In the genomic region with DNA sequence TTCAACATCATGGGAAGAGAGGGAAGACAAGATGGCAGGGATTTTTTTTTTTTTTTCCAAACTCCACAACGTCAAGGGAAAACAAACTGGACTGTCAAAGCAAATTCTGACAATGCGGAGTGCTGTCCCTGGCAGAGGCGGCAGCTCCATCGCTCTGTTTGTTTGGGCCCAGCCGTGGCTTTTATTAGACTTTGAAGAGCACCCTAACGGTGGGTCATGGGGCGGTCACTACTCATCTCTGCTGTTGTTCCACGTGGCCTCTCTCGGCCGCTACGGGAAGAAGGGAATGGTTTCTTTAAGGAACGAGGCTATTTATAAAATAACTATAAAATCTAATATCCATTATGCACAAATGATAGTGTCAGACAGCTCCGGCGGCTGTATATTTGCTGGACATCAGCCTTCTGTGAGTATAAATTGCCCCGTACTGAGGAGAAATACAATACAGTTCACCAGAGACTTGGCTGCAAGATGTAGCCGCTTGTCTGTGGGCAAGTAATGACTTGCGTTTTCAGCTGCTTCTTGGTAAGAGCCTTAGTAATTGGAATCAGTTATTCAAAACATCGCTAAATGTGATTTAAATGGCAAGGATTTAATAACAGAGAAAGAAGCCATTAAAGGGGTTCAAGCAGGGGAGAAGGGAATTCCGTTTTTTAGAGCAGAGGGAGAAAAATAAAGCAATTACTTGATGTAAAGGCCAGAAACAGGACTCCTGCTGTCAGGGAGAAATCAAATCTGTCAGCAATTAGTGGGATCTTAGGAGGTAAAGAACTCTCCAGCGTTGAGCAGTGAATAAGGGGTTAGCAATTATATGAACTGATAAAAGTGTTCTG, we compare ENCODE assay signal across 16 cellular contexts.
DNase-seq lines count a peak whose midpoint lies in the region; FAIRE-seq and TF ChIP-seq lines count a peak whose summit lies in the region.
"Had no signal": no experiment of that assay in that cellular context is flagged by ENCODE, and none has a peak within 500 bp of the region (broad histone marks: within the 10 kb centered on the region; RNA-seq: fewer than 3 reads in every experiment).

No MANE protein-coding gene starts in this region.

- no peak for TF ChIP-seq POLR2A in H54 (IDR thresholded peaks at IDR 0.05; ENCODE audit: low read depth, low read length)

- no peak overlapping the region for H2BK15ac ChIP-seq in mesenchymal stem cell (ENCODE audit: low read depth, poor library complexity, severe bottlenecking)

- no peak overlapping the region for H3K4ac ChIP-seq in mesenchymal stem cell (ENCODE audit: low read depth in 1 of 2, low read length in 2 of 2)

- H3K4me1 Mint-ChIP-seq in brain, result peaks cover 38% of the 10 kb centered on the region
- H3K4me1 Mint-ChIP-seq: activated B cell treated with CpG ODN at 0.5 μM for 24 hours, memory B cell had no signal

- H3K27ac ChIP-seq in mesenchymal stem cell (ENCODE audit: low read length, poor library complexity, severe bottlenecking), result no peak overlapping the region
- H3K27ac ChIP-seq: SJSA1 had no signal

- H3K4me1 ChIP-seq in BE2C, result peaks cover 31% of the 10 kb centered on the region
- H3K4me1 ChIP-seq in mesenchymal stem cell (ENCODE audit: control insufficient read depth, insufficient read depth, low read depth, low read length), result no peaks in the 10 kb centered on the region
- H3K4me1 ChIP-seq: SJSA1 had no signal

- H2BK12ac ChIP-seq in mesenchymal stem cell (ENCODE audit: low read length in 2 of 2), result no peak overlapping the region

- no peaks in the 10 kb centered on the region for H3K79me1 ChIP-seq in mesenchymal stem cell (replicated peaks; ENCODE audit: low read length, poor library complexity, severe bottlenecking)

- no peak overlapping the region for H2BK5ac ChIP-seq in mesenchymal stem cell (ENCODE audit: low read depth, low read length, poor library complexity, severe bottlenecking)

- no peak for TF ChIP-seq CTCF in BE2C (IDR thresholded peaks at IDR 0.05; ENCODE audit: low read depth, low read length)
- TF ChIP-seq CTCF in brain (conservative IDR thresholded peaks at IDR 0.05), result no peak

- no peak overlapping the region for H3K23ac ChIP-seq in mesenchymal stem cell (ENCODE audit: low read length in 2 of 2)

- DNase-seq in BE2C, result peak; percentile 69
- DNase-seq in NCI-H1436 treated with DMSO at 0.1 percent for 48 hours (lab: John Stamatoyannopoulos, UW), result peak; percentile 32
- DNase-seq in mesenchymal stem cell, result no peak
- no peak for DNase-seq in NCI-H774 (lab: John Stamatoyannopoulos, UW)
- DNase-seq in T-helper 9 cell, result no peak
- DNase-seq in occipital lobe (lab: John Stamatoyannopoulos, UW), result no peak
- DNase-seq in H54 (ENCODE audit: insufficient read length, low spot score), result no peak
- DNase-seq: activated B cell treated with CpG ODN at 0.5 μM for 24 hours; hippocampal formation; Karpas-422; NCI-H82; stimulated activated CD4-positive, alpha-beta T cell treated with anti-CD3 and anti-CD28 coated beads, Interleukin-1b, Interleukin-23, amount 100 ng/mL, for 48 hours had no signal

- no peaks in the 10 kb centered on the region for H3K36me3 Mint-ChIP-seq in brain
- H3K36me3 Mint-ChIP-seq: memory B cell had no signal

- peak overlapping the region; percentile 63 to 89 (median 73) for H3K27ac Mint-ChIP-seq in brain
- H3K27ac Mint-ChIP-seq: activated B cell treated with CpG ODN at 0.5 μM for 24 hours, memory B cell had no signal

- WGBS in mesenchymal stem cell, result 79% methylated on average over 15 of the region's 20 CpGs

- H3K9me3 ChIP-seq in BE2C, result no peaks in the 10 kb centered on the region
- H3K9me3 ChIP-seq in mesenchymal stem cell (ENCODE audit: control insufficient read depth, low read length), result no peaks in the 10 kb centered on the region
- H3K9me3 ChIP-seq: SJSA1 had no signal

- no peak overlapping the region for H3K4me2 ChIP-seq in mesenchymal stem cell (ENCODE audit: low read length, poor library complexity, severe bottlenecking)

- H3K27me3 ChIP-seq in BE2C (no peaks in the 10 kb centered on the region), mesenchymal stem cell (ENCODE audit: control insufficient read depth in 1 of 2, insufficient read depth in 1 of 2, low read length in 2 of 2) (peaks cover 0 to 3% of the 10 kb centered on the region in 2 experiments)

- H3K9ac ChIP-seq in mesenchymal stem cell (ENCODE audit: low read length), result peak overlapping the region; percentile 55

- no peak overlapping the region for H2BK120ac ChIP-seq in mesenchymal stem cell (ENCODE audit: low read depth, low read length)

- H3K18ac ChIP-seq in mesenchymal stem cell (ENCODE audit: low read depth in 1 of 2, low read length in 2 of 2), result no peak overlapping the region

- FAIRE-seq in H54 (lab: Jason Lieb, UNC), result no peak
- FAIRE-seq: GM18507 had no signal

- no peak overlapping the region for H4K91ac ChIP-seq in mesenchymal stem cell (ENCODE audit: low read length)

- peaks cover 46% of the 10 kb centered on the region for H3K27me3 Mint-ChIP-seq in brain

- H3K9me3 Mint-ChIP-seq in brain, result peaks cover 0 to 2% (median 0%) of the 10 kb centered on the region in 5 experiments
- H3K9me3 Mint-ChIP-seq: activated B cell treated with CpG ODN at 0.5 μM for 24 hours, memory B cell had no signal

- H3K4me3 ChIP-seq in BE2C (ENCODE audit: low read depth, low read length) (peak overlapping the region; percentile 37), mesenchymal stem cell (ENCODE audit: insufficient read depth in 1 of 2, low read depth in 1 of 2, low read length in 2 of 2) (no peak overlapping the region)
- H3K4me3 ChIP-seq: SJSA1 had no signal

- no peak overlapping the region for H4K8ac ChIP-seq in mesenchymal stem cell (ENCODE audit: low read length)

- H2AK5ac ChIP-seq in mesenchymal stem cell (ENCODE audit: low read length, severe bottlenecking), result no peak overlapping the region

- no peak overlapping the region for H2AFZ ChIP-seq in mesenchymal stem cell (ENCODE audit: low read depth, low read length)

- H3K14ac ChIP-seq in mesenchymal stem cell (ENCODE audit: low read length in 2 of 2), result no peak overlapping the region

- H3K4me3 Mint-ChIP-seq in brain, result peak overlapping the region; percentile 34 to 83 (median 64)
- H3K4me3 Mint-ChIP-seq: activated B cell treated with CpG ODN at 0.5 μM for 24 hours, memory B cell had no signal

- H3K36me3 ChIP-seq in BE2C, result no peaks in the 10 kb centered on the region
- H3K36me3 ChIP-seq in mesenchymal stem cell (ENCODE audit: control insufficient read depth in 1 of 2, insufficient read depth in 2 of 2, low read depth in 1 of 2, low read length in 2 of 2), result no peaks in the 10 kb centered on the region
- H3K36me3 ChIP-seq: SJSA1 had no signal

Comparison
In these comparisons a context has a peak if more than half of its experiments do, and no peak if none do; other contexts are left out.
1. DNase-seq: peak in BE2C (single experiment) and NCI-H1436 treated with DMSO at 0.1 percent for 48 hours (single experiment); none in mesenchymal stem cell (single experiment), NCI-H774 (single experiment), T-helper 9 cell (single experiment), occipital lobe (single experiment) and H54 (single experiment).